ENCODE assay signal across 7 cellular contexts in genomic region chr4:109432676-109433075, GRCh38. TPM values are rescaled to one million over a fixed set of nuclear protein-coding genes. Genes with fewer than 3 reads are reported as not detected.
A peak's percentile ranks its signal among the peaks of the same experiment; 100 is the strongest.
DNase-seq lines count a peak whose midpoint lies in the region; ATAC-seq and TF ChIP-seq lines count a peak whose summit lies in the region.

No MANE protein-coding gene starts in this region.

- 10% methylated on average over 3 of the region's 3 CpGs for WGBS in prostate gland

- no peak for TF ChIP-seq POLR2A in prostate gland (IDR thresholded peaks at IDR 0.05)

- peaks cover 25% of the 10 kb centered on the region for H3K4me1 Mint-ChIP-seq in T-helper 17 cell

- H3K4me3 Mint-ChIP-seq in T-helper 17 cell = peak overlapping the region; percentile 88

- no peak for DNase-seq in HAP-1 (ENCODE audit: low spot score in 2 of 2)
- no peak for DNase-seq in T-helper 17 cell
- DNase-seq in fibroblast of peridontal ligament (ENCODE audit: extremely low read depth) = peak; percentile 84
- DNase-seq in prostate gland (ENCODE audit: low spot score) = peak; percentile 44
- DNase-seq in DMS 273 (lab: John Stamatoyannopoulos, UW; ENCODE audit: unreplicated experiment) = no peak
- DNase-seq in pons (ENCODE audit: low spot score) = no peak
- DNase-seq in HT-29 (ENCODE audit: low spot score) = no peak

- TF ChIP-seq CTCF in prostate gland (IDR thresholded peaks at IDR 0.05) = no peak

- intact Hi-C loops in prostate gland (cut with DNase I) = loop anchor here (5.0 kb wide), 2 partner anchors 270 to 385 kb away; partner anchors contain the start of genes CASP6 and GAR1

- H3K4me3 ChIP-seq in HAP-1 (peak overlapping the region; percentile 57), prostate gland (peak overlapping the region; percentile 79 to 87)

- H3K36me3 ChIP-seq in HAP-1 (replicated peaks) (no peaks in the 10 kb centered on the region), prostate gland (no peaks in the 10 kb centered on the region)

- H3K9me3 ChIP-seq in HAP-1 (no peaks in the 10 kb centered on the region), T-helper 17 cell (ENCODE audit: control insufficient read depth, low read length, poor library complexity, severe bottlenecking) (no peaks in the 10 kb centered on the region), prostate gland (no peaks in the 10 kb centered on the region)

- H3K36me3 Mint-ChIP-seq in T-helper 17 cell (ENCODE audit: low read depth) = no peaks in the 10 kb centered on the region

- in situ Hi-C loops in HAP-1 (cut with MboI; ENCODE audit: low sequenced_read_pairs) = no loop called here

- H3K4me1 ChIP-seq in HAP-1 = peaks cover 23% of the 10 kb centered on the region
- peaks cover 10% of the 10 kb centered on the region for H3K4me1 ChIP-seq in prostate gland (replicated peaks)

- H3K27ac Mint-ChIP-seq in T-helper 17 cell = peak overlapping the region; percentile 45

- H3K27me3 ChIP-seq in HAP-1 (ENCODE audit: low read depth) (no peaks in the 10 kb centered on the region), prostate gland (replicated peaks; ENCODE audit: insufficient read depth) (no peaks in the 10 kb centered on the region)

- H3K27me3 Mint-ChIP-seq in T-helper 17 cell = no peaks in the 10 kb centered on the region

- no peak for ATAC-seq in T-helper 17 cell

- H3K27ac ChIP-seq in prostate gland = peak overlapping the region; percentile 93 to 96

RNA-seq across cellular contexts. Expression of gene SEC24B, which starts 0.9 kb away (rescaled TPM):
- 10 to 100 TPM; 37.8 to 39.5 TPM for total RNA-seq in T-helper 17 cell
- 10 to 100 TPM; 27.6 to 44.1 TPM for total RNA-seq in prostate gland
- 8.9 and 10.1 TPM in 2 replicates for total RNA-seq in HT-29 (2014; rRNA removed; shearing (Covaris generic))

Comparison
In these comparisons a context has a peak if more than half of its experiments do, and no peak if none do; other contexts are left out.
1. DNase-seq: peak in fibroblast of peridontal ligament (single experiment) and prostate gland (single experiment); none in HAP-1 (0 of 2), T-helper 17 cell (0 of 3), DMS 273 (single experiment), pons (single experiment) and HT-29 (single experiment).